In the genomic region with DNA sequence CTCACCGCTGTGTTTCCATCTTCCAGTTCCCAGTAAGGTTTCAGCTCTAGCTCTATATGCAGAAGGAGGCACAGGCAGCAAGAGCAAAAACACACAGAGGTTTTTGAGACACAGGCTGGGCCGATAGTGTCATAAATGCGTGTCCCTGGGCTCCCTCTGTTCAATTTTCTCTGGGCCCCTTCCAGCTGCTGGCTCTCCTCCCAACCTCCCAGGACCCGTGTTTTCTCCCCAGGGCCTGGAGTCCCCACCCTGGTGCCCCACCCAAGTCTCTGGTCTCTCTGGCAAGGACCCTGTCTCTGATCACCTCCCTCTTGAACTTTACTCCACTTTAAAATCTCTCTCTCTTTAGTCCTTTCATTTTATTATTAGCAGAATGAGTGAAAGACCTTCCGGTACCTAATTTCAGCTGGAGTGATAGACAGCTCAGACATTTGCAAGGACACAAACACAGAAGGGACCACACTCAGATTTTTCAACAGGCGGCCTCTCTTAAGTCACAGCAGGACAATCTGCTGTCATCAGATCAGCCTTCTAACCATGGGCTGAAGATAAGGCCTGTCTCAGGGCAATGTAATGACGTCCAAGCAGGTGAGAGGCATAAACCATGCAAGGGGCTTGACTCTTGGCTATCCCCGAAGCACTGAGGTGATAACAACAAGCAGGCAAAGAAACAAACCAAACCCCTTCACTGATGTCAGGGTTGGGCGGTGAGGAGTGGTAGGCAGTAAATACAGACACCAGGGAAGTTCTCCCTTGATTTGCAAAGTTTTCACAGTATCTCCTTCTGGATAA, we compare ENCODE assay signal across 31 cellular contexts.
"Had no signal": no experiment of that assay in that cellular context is flagged by ENCODE, and none has a peak within 500 bp of the region (broad histone marks: within the 10 kb centered on the region; RNA-seq: fewer than 3 reads in every experiment).

No MANE protein-coding gene starts in this region.

- H3K4me1 ChIP-seq: adrenal gland, body of pancreas, left lung, tibial nerve had no signal

- H3K4me2 ChIP-seq: smooth muscle cell had no signal

- H3K4me3 Mint-ChIP-seq: activated CD4-positive, alpha-beta memory T cell treated with anti-CD3 and anti-CD28 coated beads for 36 hours; activated CD4-positive, alpha-beta T cell treated with anti-CD3 and anti-CD28 coated beads, Interleukin-2, amount 10 ng/mL, durations not matched to agents 24 days and 14 days; activated naive CD4-positive, alpha-beta T cell treated with anti-CD3 and anti-CD28 coated beads for 36 hours; activated naive CD8-positive, alpha-beta T cell treated with anti-CD3 and anti-CD28 coated beads for 36 hours; activated T-helper 1 cell treated with anti-CD3 and anti-CD28 coated beads, Interleukin-12 subunit alpha, Interleukin-12 subunit beta, Interleukin-2, Interleukin-4 antibody, amounts not matched to agents 30 ng/mL and 10 ng/mL and 1 ng/mL, durations not matched to agents 14 hours and 24 hours and 36 hours; mesothelial cell of epicardium; naive B cell; stimulated activated naive B cell treated with anti-CD40 and anti-IgM and Interleukin-4, amounts not matched to agents 10 μg/mL and 1 μg/mL and 100 μg/mL, for 72 hours; T-helper 1 cell treated with Interleukin-12 subunit alpha and Interleukin-12 subunit beta and Interleukin-4 antibody, amounts not matched to agents 30 μg/mL and 1 μg/mL, for 36 hours had no signal

- H3K36me3 Mint-ChIP-seq: activated CD4-positive, alpha-beta memory T cell treated with anti-CD3 and anti-CD28 coated beads for 36 hours; activated naive CD8-positive, alpha-beta T cell treated with anti-CD3 and anti-CD28 coated beads for 36 hours; mesothelial cell of epicardium; naive B cell; stimulated activated naive B cell treated with anti-CD40 and anti-IgM and Interleukin-4, amounts not matched to agents 10 μg/mL and 1 μg/mL and 100 μg/mL, for 72 hours had no signal

- H3K27ac ChIP-seq: adrenal gland, body of pancreas, left lung, ovary, suprapubic skin, tibial nerve, VCaP had no signal

- ATAC-seq: body of pancreas, esophagus mucosa, left lung had no signal

- H3K27me3 Mint-ChIP-seq: activated CD4-positive, alpha-beta T cell treated with anti-CD3 and anti-CD28 coated beads, Interleukin-2, amount 10 ng/mL, durations not matched to agents 24 days and 14 days; naive B cell had no signal

- DNase-seq: activated CD4-positive, alpha-beta memory T cell treated with anti-CD3 and anti-CD28 coated beads for 36 hours; activated CD4-positive, alpha-beta T cell treated with anti-CD3 and anti-CD28 coated beads, Interleukin-2, amount 10 ng/mL, durations not matched to agents 24 days and 14 days; activated CD4-positive, CD25-positive, alpha-beta regulatory T cell treated with anti-CD3 and anti-CD28 coated beads, Interleukin-2, amount 50 U/mL, for 72 hours; activated CD8-positive, alpha-beta memory T cell treated with anti-CD3 and anti-CD28 coated beads, Interleukin-2, amount 50 U/mL, for 4 hours; activated effector memory CD4-positive, alpha-beta T cell treated with anti-CD3 and anti-CD28 coated beads, Interleukin-2, amount 50 U/mL, for 16 hours; activated naive CD4-positive, alpha-beta T cell treated with anti-CD3 and anti-CD28 coated beads for 36 hours; activated naive CD8-positive, alpha-beta T cell treated with anti-CD3 and anti-CD28 coated beads for 36 hours; activated T-cell treated with anti-CD3 and anti-CD28 coated beads, Interleukin-2, amount 50 U/mL, for 1 hour; adrenal gland; aorta; body of pancreas; caudate nucleus; foreskin fibroblast; head of caudate nucleus; kidney glomerular epithelial cell; left lung; naive B cell; ovary; stimulated activated CD4-positive, alpha-beta T cell treated with anti-CD3 and anti-CD28 coated beads, Interleukin-2, amount 100 ng/mL, for 24 hours; stimulated activated naive B cell treated with anti-CD40 and anti-IgM and Interleukin-4, amounts not matched to agents 10 μg/mL and 1 μg/mL and 100 μg/mL, for 72 hours; SW 1271; T-helper 9 cell had no signal

- H3K9me3 ChIP-seq: adrenal gland, body of pancreas, left lung, ovary, suprapubic skin, tibial nerve had no signal

- H3K9me3 Mint-ChIP-seq: activated CD4-positive, alpha-beta memory T cell treated with anti-CD3 and anti-CD28 coated beads for 36 hours; activated CD4-positive, alpha-beta T cell treated with anti-CD3 and anti-CD28 coated beads, Interleukin-2, amount 10 ng/mL, durations not matched to agents 24 days and 14 days; activated naive CD4-positive, alpha-beta T cell treated with anti-CD3 and anti-CD28 coated beads for 36 hours; activated naive CD8-positive, alpha-beta T cell treated with anti-CD3 and anti-CD28 coated beads for 36 hours; activated T-helper 1 cell treated with anti-CD3 and anti-CD28 coated beads, Interleukin-12 subunit alpha, Interleukin-12 subunit beta, Interleukin-2, Interleukin-4 antibody, amounts not matched to agents 30 ng/mL and 10 ng/mL and 1 ng/mL, durations not matched to agents 14 hours and 24 hours and 36 hours; mesothelial cell of epicardium; stimulated activated naive B cell treated with anti-CD40 and anti-IgM and Interleukin-4, amounts not matched to agents 10 μg/mL and 1 μg/mL and 100 μg/mL, for 72 hours; T-helper 1 cell treated with Interleukin-12 subunit alpha and Interleukin-12 subunit beta and Interleukin-4 antibody, amounts not matched to agents 30 μg/mL and 1 μg/mL, for 36 hours had no signal

- H3K27me3 ChIP-seq: adrenal gland, body of pancreas, ovary, tibial nerve had no signal

- H3K27ac Mint-ChIP-seq: activated CD4-positive, alpha-beta memory T cell treated with anti-CD3 and anti-CD28 coated beads for 36 hours; activated CD4-positive, alpha-beta T cell treated with anti-CD3 and anti-CD28 coated beads, Interleukin-2, amount 10 ng/mL, durations not matched to agents 24 days and 14 days; activated naive CD4-positive, alpha-beta T cell treated with anti-CD3 and anti-CD28 coated beads for 36 hours; activated naive CD8-positive, alpha-beta T cell treated with anti-CD3 and anti-CD28 coated beads for 36 hours; activated T-helper 1 cell treated with anti-CD3 and anti-CD28 coated beads, Interleukin-12 subunit alpha, Interleukin-12 subunit beta, Interleukin-2, Interleukin-4 antibody, amounts not matched to agents 30 ng/mL and 10 ng/mL and 1 ng/mL, durations not matched to agents 14 hours and 24 hours and 36 hours; mesothelial cell of epicardium; progenitor cell of endocrine pancreas; stimulated activated naive B cell treated with anti-CD40 and anti-IgM and Interleukin-4, amounts not matched to agents 10 μg/mL and 1 μg/mL and 100 μg/mL, for 72 hours; T-helper 1 cell treated with Interleukin-12 subunit alpha and Interleukin-12 subunit beta and Interleukin-4 antibody, amounts not matched to agents 30 μg/mL and 1 μg/mL, for 36 hours had no signal

- H3K4me1 Mint-ChIP-seq: activated CD4-positive, alpha-beta T cell treated with anti-CD3 and anti-CD28 coated beads, Interleukin-2, amount 10 ng/mL, durations not matched to agents 24 days and 14 days; activated naive CD8-positive, alpha-beta T cell treated with anti-CD3 and anti-CD28 coated beads for 36 hours had no signal

- H3K36me3 ChIP-seq: adrenal gland, left lung, ovary, suprapubic skin, tibial nerve had no signal

- H3K4me3 ChIP-seq: adrenal gland, body of pancreas, left lung, ovary, smooth muscle cell, suprapubic skin, tibial nerve had no signal
